ENCODE assay signal across 2 cellular contexts in the genomic region with DNA sequence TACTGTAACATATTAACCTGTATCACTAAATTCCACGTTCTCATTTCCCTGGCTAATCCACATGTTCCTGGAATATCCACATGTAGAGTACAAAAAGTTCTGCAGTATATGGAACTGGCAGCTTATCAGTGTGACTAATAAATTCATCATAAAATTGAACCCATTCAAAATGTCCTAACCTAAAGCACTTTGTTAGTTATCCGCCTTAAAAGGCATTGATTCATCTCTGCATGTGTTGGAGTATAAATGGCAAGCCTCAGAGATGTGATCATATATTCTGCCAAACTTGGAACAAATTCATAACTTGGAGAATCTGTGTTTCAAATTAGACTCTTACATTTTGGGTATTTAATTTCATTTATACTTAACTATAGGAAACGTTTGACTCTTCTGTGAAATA.
TF ChIP-seq lines count a peak whose summit lies in the region.

No MANE protein-coding gene starts in this region.

TF ChIP-seq in SK-N-SH treated with all-trans-retinoic acid at 6 μM for 48 hours, 23 proteins besides CTCF, POLR2A, EP300 and RAD21 (continued from another document):
- TF ChIP-seq, protein P1, sequence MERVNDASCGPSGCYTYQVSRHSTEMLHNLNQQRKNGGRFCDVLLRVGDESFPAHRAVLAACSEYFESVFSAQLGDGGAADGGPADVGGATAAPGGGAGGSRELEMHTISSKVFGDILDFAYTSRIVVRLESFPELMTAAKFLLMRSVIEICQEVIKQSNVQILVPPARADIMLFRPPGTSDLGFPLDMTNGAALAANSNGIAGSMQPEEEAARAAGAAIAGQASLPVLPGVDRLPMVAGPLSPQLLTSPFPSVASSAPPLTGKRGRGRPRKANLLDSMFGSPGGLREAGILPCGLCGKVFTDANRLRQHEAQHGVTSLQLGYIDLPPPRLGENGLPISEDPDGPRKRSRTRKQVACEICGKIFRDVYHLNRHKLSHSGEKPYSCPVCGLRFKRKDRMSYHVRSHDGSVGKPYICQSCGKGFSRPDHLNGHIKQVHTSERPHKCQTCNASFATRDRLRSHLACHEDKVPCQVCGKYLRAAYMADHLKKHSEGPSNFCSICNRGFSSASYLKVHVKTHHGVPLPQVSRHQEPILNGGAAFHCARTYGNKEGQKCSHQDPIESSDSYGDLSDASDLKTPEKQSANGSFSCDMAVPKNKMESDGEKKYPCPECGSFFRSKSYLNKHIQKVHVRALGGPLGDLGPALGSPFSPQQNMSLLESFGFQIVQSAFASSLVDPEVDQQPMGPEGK (CRISPR knock-in tag; IDR thresholded peaks at IDR 0.05; ENCODE audit: borderline replicate concordance) = no peak
- TF ChIP-seq ZFP3 (CRISPR knock-in tag; IDR thresholded peaks at IDR 0.05) = no peak
- TF ChIP-seq ISL1 (CRISPR knock-in tag; IDR thresholded peaks at IDR 0.05) = no peak
- no peak for TF ChIP-seq PPARA (CRISPR knock-in tag; IDR thresholded peaks at IDR 0.05; ENCODE audit: borderline replicate concordance)
- TF ChIP-seq, protein P2, sequence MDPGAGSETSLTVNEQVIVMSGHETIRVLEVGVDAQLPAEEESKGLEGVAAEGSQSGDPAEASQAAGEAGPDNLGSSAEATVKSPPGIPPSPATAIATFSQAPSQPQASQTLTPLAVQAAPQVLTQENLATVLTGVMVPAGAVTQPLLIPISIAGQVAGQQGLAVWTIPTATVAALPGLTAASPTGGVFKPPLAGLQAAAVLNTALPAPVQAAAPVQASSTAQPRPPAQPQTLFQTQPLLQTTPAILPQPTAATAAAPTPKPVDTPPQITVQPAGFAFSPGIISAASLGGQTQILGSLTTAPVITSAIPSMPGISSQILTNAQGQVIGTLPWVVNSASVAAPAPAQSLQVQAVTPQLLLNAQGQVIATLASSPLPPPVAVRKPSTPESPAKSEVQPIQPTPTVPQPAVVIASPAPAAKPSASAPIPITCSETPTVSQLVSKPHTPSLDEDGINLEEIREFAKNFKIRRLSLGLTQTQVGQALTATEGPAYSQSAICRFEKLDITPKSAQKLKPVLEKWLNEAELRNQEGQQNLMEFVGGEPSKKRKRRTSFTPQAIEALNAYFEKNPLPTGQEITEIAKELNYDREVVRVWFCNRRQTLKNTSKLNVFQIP (CRISPR knock-in tag; IDR thresholded peaks at IDR 0.05; ENCODE audit: borderline replicate concordance, low read depth) = no peak
- no peak for TF ChIP-seq SNAI2 (CRISPR knock-in tag; IDR thresholded peaks at IDR 0.05)
- no peak for TF ChIP-seq ZNF8 (CRISPR knock-in tag; IDR thresholded peaks at IDR 0.05)

TF ChIP-seq in SK-N-SH, 30 proteins besides CTCF, POLR2A, EP300 and RAD21 (continued from another document):
- TF ChIP-seq, protein P3, sequence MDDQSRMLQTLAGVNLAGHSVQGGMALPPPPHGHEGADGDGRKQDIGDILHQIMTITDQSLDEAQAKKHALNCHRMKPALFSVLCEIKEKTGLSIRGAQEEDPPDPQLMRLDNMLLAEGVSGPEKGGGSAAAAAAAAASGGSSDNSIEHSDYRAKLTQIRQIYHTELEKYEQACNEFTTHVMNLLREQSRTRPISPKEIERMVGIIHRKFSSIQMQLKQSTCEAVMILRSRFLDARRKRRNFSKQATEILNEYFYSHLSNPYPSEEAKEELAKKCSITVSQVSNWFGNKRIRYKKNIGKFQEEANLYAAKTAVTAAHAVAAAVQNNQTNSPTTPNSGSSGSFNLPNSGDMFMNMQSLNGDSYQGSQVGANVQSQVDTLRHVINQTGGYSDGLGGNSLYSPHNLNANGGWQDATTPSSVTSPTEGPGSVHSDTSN (IDR thresholded peaks at IDR 0.05) = no peak
- TF ChIP-seq MEF2A (IDR thresholded peaks at IDR 0.05; ENCODE audit: borderline replicate concordance, low read depth) (no peak), FOSL2 (IDR thresholded peaks at IDR 0.05; ENCODE audit: borderline replicate concordance, low read depth) (no peak), TCF12 (IDR thresholded peaks at IDR 0.05) (no peak), ELF1 (IDR thresholded peaks at IDR 0.05) (no peak), YY1 (IDR thresholded peaks at IDR 0.05; ENCODE audit: low read depth) (no peak), GATA2 (CRISPR knock-in tag; IDR thresholded peaks at IDR 0.05) (no peak)
- TF ChIP-seq, protein P4, sequence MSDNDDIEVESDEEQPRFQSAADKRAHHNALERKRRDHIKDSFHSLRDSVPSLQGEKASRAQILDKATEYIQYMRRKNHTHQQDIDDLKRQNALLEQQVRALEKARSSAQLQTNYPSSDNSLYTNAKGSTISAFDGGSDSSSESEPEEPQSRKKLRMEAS (IDR thresholded peaks at IDR 0.05; ENCODE audit: low read depth) = no peak
